Comparison of ENCODE assay signal across 30 cellular contexts in the genomic region with DNA sequence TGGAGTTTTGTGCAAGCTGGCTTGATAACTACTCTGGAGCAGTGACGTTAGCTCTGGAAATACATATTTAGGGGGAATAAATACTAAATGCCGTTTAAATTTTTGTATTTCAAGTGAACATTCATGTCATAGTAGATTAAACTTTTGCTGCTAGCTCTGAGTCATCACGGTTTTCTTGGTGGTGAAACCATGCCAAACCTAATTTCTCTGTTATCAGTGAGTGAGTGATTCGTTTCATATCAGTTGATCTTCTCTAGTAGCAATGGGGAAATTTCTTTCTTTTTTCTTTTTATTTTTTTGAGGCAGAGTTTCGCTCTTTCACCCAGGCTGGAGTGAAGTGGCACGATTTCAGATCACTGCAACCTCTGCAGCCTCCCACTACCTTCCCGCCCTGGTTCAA.
DNase-seq lines count a peak whose midpoint lies in the region; TF ChIP-seq lines count a peak whose summit lies in the region.
"Had no signal": no experiment of that assay in that cellular context is flagged by ENCODE, and none has a peak within 500 bp of the region (broad histone marks: within the 10 kb centered on the region; RNA-seq: fewer than 3 reads in every experiment).

No MANE protein-coding gene starts in this region.

- no peak overlapping the region for H2AFZ ChIP-seq in trophoblast cell (ENCODE audit: insufficient read depth, low read length, poor library complexity)
- no peak overlapping the region for H2AFZ ChIP-seq in hepatocyte

- no peak overlapping the region for H4K91ac ChIP-seq in trophoblast cell (ENCODE audit: low read depth, low read length)

- H2BK12ac ChIP-seq in trophoblast cell (ENCODE audit: low read length): no peak overlapping the region

- H3K4me2 ChIP-seq in trophoblast cell (ENCODE audit: low read length): no peak overlapping the region
- H3K4me2 ChIP-seq in hepatocyte: no peak overlapping the region
- H3K4me2 ChIP-seq: KMS-11, smooth muscle cell had no signal

- no peak overlapping the region for H2BK120ac ChIP-seq in trophoblast cell (ENCODE audit: insufficient read depth, low read length, poor library complexity)

- H3K4me3 ChIP-seq in brain microvascular endothelial cell (ENCODE audit: low read depth, low read length) (no peak overlapping the region), trophoblast cell (ENCODE audit: low read depth, low read length) (no peak overlapping the region), hepatocyte (no peak overlapping the region)
- H3K4me3 ChIP-seq: esophagus squamous epithelium, GM12878, ovary, SJSA1, smooth muscle cell had no signal

- TF ChIP-seq CTCF in brain microvascular endothelial cell (IDR thresholded peaks at IDR 0.05; ENCODE audit: low read depth, low read length, missing control alignments) (no peak), hepatocyte (IDR thresholded peaks at IDR 0.05; ENCODE audit: poor library complexity) (no peak)

- DNase-seq in EH (ENCODE audit: low read depth) (peak; percentile 39), NCI-H226 (peak; percentile 54), brain microvascular endothelial cell (peak; percentile 67), trophoblast cell (peak; percentile 48 to 78), hepatocyte (ENCODE audit: low spot score) (no peak), NCI-H2081 treated with DMSO at 0.1 percent for 48 hours (lab: John Stamatoyannopoulos, UW) (no peak)
- DNase-seq in activated T-cell treated with anti-CD3 and anti-CD28 coated beads, Interleukin-2, amount 50 U/mL, for 48 hours: no peak
- DNase-seq: activated CD4-positive, alpha-beta T cell treated with anti-CD3 and anti-CD28 coated beads, Interleukin-2, amount 10 ng/mL, durations not matched to agents 24 days and 14 days; activated gamma-delta T cell; activated naive CD8-positive, alpha-beta T cell treated with anti-CD3 and anti-CD28 coated beads for 36 hours; activated T-cell treated with anti-CD3 and anti-CD28 coated beads, Interleukin-2, amount 50 U/mL, for 1 hour; BE2C; CD8-positive, alpha-beta T cell; esophagus squamous epithelium; hippocampal formation; mammary epithelial cell; MM.1S; NCI-H1417 treated with DMSO at 0.1 percent for 48 hours; NCI-H2081; NCI-H446; NCI-H748 treated with DMSO at 0.1 percent for 48 hours; ovary; retina; stimulated activated CD4-positive, alpha-beta T cell treated with anti-CD3 and anti-CD28 coated beads, Interleukin-1b, Interleukin-23, amount 100 ng/mL, for 48 hours; stimulated activated naive CD8-positive, alpha-beta T cell treated with anti-CD3 and anti-CD28 coated beads, Interleukin-15, Interleukin-2, amounts not matched to agents 100 U/mL and 50 U/mL, for 24 hours; T-cell had no signal

- H2BK5ac ChIP-seq in trophoblast cell (ENCODE audit: low read depth, low read length, poor library complexity): no peak overlapping the region

- H3K27me3 ChIP-seq in brain microvascular endothelial cell (replicated peaks) (no peaks in the 10 kb centered on the region), trophoblast cell (ENCODE audit: insufficient read depth, low read length) (no peaks in the 10 kb centered on the region), hepatocyte (no peaks in the 10 kb centered on the region)
- H3K27me3 ChIP-seq: BE2C, esophagus squamous epithelium, ovary, SJSA1 had no signal

- H3K9ac ChIP-seq in trophoblast cell (ENCODE audit: low read length): no peak overlapping the region
- H3K9ac ChIP-seq: KMS-11 had no signal

- H3K18ac ChIP-seq in trophoblast cell (ENCODE audit: low read length): peak overlapping the region; percentile 59

- H3K23ac ChIP-seq in trophoblast cell (ENCODE audit: low read length): no peak overlapping the region

- H3K4me1 ChIP-seq in trophoblast cell (ENCODE audit: control insufficient read depth in 1 of 2, insufficient read depth in 2 of 2, low read length in 2 of 2) (no peaks in the 10 kb centered on the region), hepatocyte (ENCODE audit: insufficient read depth) (no peaks in the 10 kb centered on the region)
- H3K4me1 ChIP-seq: BE2C, esophagus squamous epithelium, SJSA1 had no signal

- no peak overlapping the region for H3K27ac ChIP-seq in brain microvascular endothelial cell
- no peak overlapping the region for H3K27ac ChIP-seq in trophoblast cell (ENCODE audit: low read depth, low read length)
- no peak overlapping the region for H3K27ac ChIP-seq in hepatocyte
- H3K27ac ChIP-seq: esophagus squamous epithelium, KMS-11, ovary, SJSA1 had no signal

- no peaks in the 10 kb centered on the region for H3K9me2 ChIP-seq in hepatocyte (replicated peaks; ENCODE audit: insufficient read depth)

- H3K79me1 ChIP-seq in trophoblast cell (ENCODE audit: low read length): peaks cover 2% of the 10 kb centered on the region

- in situ Hi-C loops in brain microvascular endothelial cell (cut with HindIII; ENCODE audit: low pct_ligation_motif_present, low sequenced_read_pairs): no loop called here

- WGBS in trophoblast cell (ENCODE audit: extremely low coverage, insufficient coverage, insufficient read length): no CpG with 5 or more reads among the region's 7 CpGs
- 89% methylated on average over 7 of the region's 7 CpGs for WGBS in hepatocyte (ENCODE audit: low lambda C conversion rate, missing lambda C conversion rate)

- H2AK5ac ChIP-seq in trophoblast cell (ENCODE audit: low read length): no peak overlapping the region

- H3K36me3 ChIP-seq in brain microvascular endothelial cell (replicated peaks) (no peaks in the 10 kb centered on the region), trophoblast cell (ENCODE audit: control insufficient read depth in 1 of 2, insufficient read depth in 2 of 2, low read length in 2 of 2) (no peaks in the 10 kb centered on the region), hepatocyte (replicated peaks; ENCODE audit: insufficient read depth, low read depth) (no peaks in the 10 kb centered on the region)
- H3K36me3 ChIP-seq: BE2C, esophagus squamous epithelium, ovary, SJSA1 had no signal

- H3K9me3 ChIP-seq in trophoblast cell (ENCODE audit: insufficient read depth, low read depth, low read length) (no peaks in the 10 kb centered on the region), hepatocyte (ENCODE audit: low read depth) (no peaks in the 10 kb centered on the region)
- H3K9me3 ChIP-seq: BE2C, esophagus squamous epithelium, ovary, SJSA1 had no signal

- no peak overlapping the region for H3K4ac ChIP-seq in trophoblast cell (ENCODE audit: low read depth, low read length)

- H4K20me1 ChIP-seq in hepatocyte (ENCODE audit: insufficient read depth, poor library complexity, severe bottlenecking): no peaks in the 10 kb centered on the region

- no peak overlapping the region for H4K12ac ChIP-seq in trophoblast cell (ENCODE audit: low read depth, low read length)

- no peak overlapping the region for H3K14ac ChIP-seq in trophoblast cell (ENCODE audit: low read length)

- H4K8ac ChIP-seq in trophoblast cell (ENCODE audit: low read depth, low read length): no peak overlapping the region

- no peaks in the 10 kb centered on the region for H3K79me2 ChIP-seq in trophoblast cell (ENCODE audit: control insufficient read depth, insufficient read depth, low read length, poor library complexity)
- H3K79me2 ChIP-seq in hepatocyte: peaks cover 5% of the 10 kb centered on the region

Comparison
In these comparisons a context has a peak if more than half of its experiments do, and no peak if none do; other contexts are left out.
1. DNase-seq: peak in EH (single experiment), NCI-H226 (single experiment), brain microvascular endothelial cell (single experiment) and trophoblast cell (2 of 2); none in hepatocyte (single experiment), NCI-H2081 treated with DMSO at 0.1 percent for 48 hours (single experiment) and activated T-cell treated with anti-CD3 and anti-CD28 coated beads, Interleukin-2, amount 50 U/mL, for 48 hours (0 of 2).